ENCODE assay signal across 24 cellular contexts in genomic region chr18:50571606-50572005, GRCh38.
"Had no signal": no experiment of that assay in that cellular context is flagged by ENCODE, and none has a peak within 500 bp of the region (broad histone marks: within the 10 kb centered on the region; RNA-seq: fewer than 3 reads in every experiment).

No MANE protein-coding gene starts in this region.

- H3K36me3 Mint-ChIP-seq: natural killer cell; stimulated activated effector memory CD8-positive, alpha-beta T cell treated with anti-CD3 and anti-CD28 coated beads, Interleukin-12 subunit alpha, Interleukin-12 subunit beta, amount 100 ng/mL, for 72 hours; stimulated activated naive B cell treated with anti-CD40 and anti-IgM and Interleukin-4, amounts not matched to agents 10 μg/mL and 1 μg/mL and 100 μg/mL, for 72 hours had no signal

- H3K4me3 Mint-ChIP-seq: naive thymus-derived CD4-positive, alpha-beta T cell; natural killer cell; nephron; neural progenitor cell; stimulated activated effector memory CD8-positive, alpha-beta T cell treated with anti-CD3 and anti-CD28 coated beads, Interleukin-12 subunit alpha, Interleukin-12 subunit beta, amount 100 ng/mL, for 72 hours; stimulated activated naive B cell treated with anti-CD40 and anti-IgM and Interleukin-4, amounts not matched to agents 10 μg/mL and 1 μg/mL and 100 μg/mL, for 72 hours had no signal

- H3K27me3 Mint-ChIP-seq: progenitor cell of endocrine pancreas had no signal

- ATAC-seq: naive thymus-derived CD4-positive, alpha-beta T cell; natural killer cell; psoas muscle; right cardiac atrium; right lobe of liver; stimulated activated effector memory CD8-positive, alpha-beta T cell treated with anti-CD3 and anti-CD28 coated beads, Interleukin-12 subunit alpha, Interleukin-12 subunit beta, amount 100 ng/mL, for 72 hours; stimulated activated naive B cell treated with anti-CD40 and anti-IgM and Interleukin-4, amounts not matched to agents 10 μg/mL and 1 μg/mL and 100 μg/mL, for 72 hours had no signal

- H3K27ac Mint-ChIP-seq: naive thymus-derived CD4-positive, alpha-beta T cell; natural killer cell; nephron; neural progenitor cell; progenitor cell of endocrine pancreas; stimulated activated effector memory CD8-positive, alpha-beta T cell treated with anti-CD3 and anti-CD28 coated beads, Interleukin-12 subunit alpha, Interleukin-12 subunit beta, amount 100 ng/mL, for 72 hours; stimulated activated naive B cell treated with anti-CD40 and anti-IgM and Interleukin-4, amounts not matched to agents 10 μg/mL and 1 μg/mL and 100 μg/mL, for 72 hours had no signal

- H3K4me1 Mint-ChIP-seq: naive thymus-derived CD4-positive, alpha-beta T cell; natural killer cell; nephron; stimulated activated effector memory CD8-positive, alpha-beta T cell treated with anti-CD3 and anti-CD28 coated beads, Interleukin-12 subunit alpha, Interleukin-12 subunit beta, amount 100 ng/mL, for 72 hours; stimulated activated naive B cell treated with anti-CD40 and anti-IgM and Interleukin-4, amounts not matched to agents 10 μg/mL and 1 μg/mL and 100 μg/mL, for 72 hours had no signal

- DNase-seq: naive thymus-derived CD4-positive, alpha-beta T cell; natural killer cell; occipital lobe; ovary; posterior cingulate gyrus; psoas muscle; right cardiac atrium; right lobe of liver; sigmoid colon; small intestine; stimulated activated CD4-positive, alpha-beta T cell treated with anti-CD3 and anti-CD28 coated beads, Interleukin-15, amount 100 ng/mL, for 24 hours; stimulated activated CD4-positive, alpha-beta T cell treated with anti-CD3 and anti-CD28 coated beads, Interleukin-2, amount 100 ng/mL, for 24 hours; stimulated activated CD4-positive, alpha-beta T cell treated with anti-CD3 and anti-CD28 coated beads, Interleukin-2, amount 100 ng/mL, for 48 hours; stimulated activated CD4-positive, alpha-beta T cell treated with anti-CD3 and anti-CD28 coated beads, Interleukin-4, amount 100 ng/mL, for 24 hours; stimulated activated naive B cell treated with anti-CD40 and anti-IgM and Interleukin-4, amounts not matched to agents 10 μg/mL and 1 μg/mL and 100 μg/mL, for 72 hours; stimulated activated naive CD4-positive, alpha-beta T cell treated with Interleukin-2 at 50 U/mL for 16 hours; stomach; thyroid gland; trophoblast cell; upper lobe of left lung had no signal
